ENCODE assay signal across 28 cellular contexts in the genomic region with DNA sequence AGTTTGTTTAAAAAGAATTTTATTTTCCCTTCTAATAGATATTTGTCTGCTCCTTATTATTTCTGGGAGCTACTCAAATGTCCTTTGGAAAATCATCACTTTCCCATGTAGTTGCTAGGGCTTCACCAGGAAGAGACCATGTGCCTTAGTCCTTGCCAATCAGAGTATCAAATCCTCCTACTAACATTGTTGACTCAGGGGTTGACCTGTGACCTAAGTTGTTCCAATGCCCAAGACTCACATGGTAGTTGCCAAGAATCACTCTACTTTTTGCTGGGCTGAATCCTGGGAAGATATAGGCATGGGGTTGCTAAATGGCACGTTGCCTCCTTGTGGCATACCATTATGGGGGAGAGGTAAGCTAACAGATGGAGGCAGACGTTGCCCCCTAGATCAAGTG. TPM values are rescaled to one million over a fixed set of nuclear protein-coding genes. Genes with fewer than 3 reads are reported as not detected.
"Had no signal": no experiment of that assay in that cellular context is flagged by ENCODE, and none has a peak within 500 bp of the region (broad histone marks: within the 10 kb centered on the region; RNA-seq: fewer than 3 reads in every experiment).

No MANE protein-coding gene starts in this region.

- H3K9me3 ChIP-seq: body of pancreas, left lung, tibial artery had no signal

- H3K4me3 ChIP-seq: body of pancreas, cardiac muscle cell, left lung, tibial artery had no signal

- H3K27ac ChIP-seq: body of pancreas, cardiac muscle cell, left lung, tibial artery had no signal

- H3K27me3 ChIP-seq: body of pancreas, cardiac muscle cell, tibial artery had no signal

- DNase-seq: activated CD4-positive, alpha-beta T cell treated with anti-CD3 and anti-CD28 coated beads, Interleukin-2, amount 10 ng/mL, durations not matched to agents 24 days and 14 days; activated CD8-positive, alpha-beta memory T cell treated with anti-CD3 and anti-CD28 coated beads, Interleukin-2, amount 10 ng/mL, durations not matched to agents 7 days and 5 days; activated CD8-positive, alpha-beta T cell treated with anti-CD3 and anti-CD28 coated beads for 36 hours; activated gamma-delta T cell; activated naive CD4-positive, alpha-beta T cell treated with anti-CD3 and anti-CD28 coated beads, Interleukin-2, amount 50 U/mL, for 16 hours; activated naive CD8-positive, alpha-beta T cell treated with anti-CD3 and anti-CD28 coated beads, Interleukin-2, amount 50 U/mL, for 24 hours; activated T-cell treated with anti-CD3 and anti-CD28 coated beads for 4 hours; anterior cingulate cortex; body of pancreas; cortex of kidney; erythroblast; foreskin melanocyte; immature natural killer cell; left lung; midbrain; natural killer cell; stimulated activated CD4-positive, alpha-beta T cell treated with anti-CD3 and anti-CD28 coated beads, Interleukin-4, amount 100 ng/mL, for 4 hours; stimulated activated naive CD8-positive, alpha-beta T cell treated with anti-CD3 and anti-CD28 coated beads, Interleukin-15, Interleukin-2, amounts not matched to agents 100 U/mL and 50 U/mL, for 24 hours; substantia nigra; tibial artery had no signal

- H3K4me1 ChIP-seq: body of pancreas, left lung, tibial artery had no signal

- H3K36me3 ChIP-seq: cardiac muscle cell, left lung, tibial artery had no signal

RNA-seq across cellular contexts. Expression of gene FOXD3, which starts 58.2 kb away (rescaled TPM):
- total RNA-seq: activated CD4-positive, alpha-beta T cell treated with anti-CD3 and anti-CD28 coated beads, Interleukin-2, amount 10 ng/mL, durations not matched to agents 24 days and 14 days; activated CD8-positive, alpha-beta memory T cell treated with anti-CD3 and anti-CD28 coated beads, Interleukin-2, amount 10 ng/mL, durations not matched to agents 7 days and 5 days; activated CD8-positive, alpha-beta T cell treated with anti-CD3 and anti-CD28 coated beads for 36 hours; cardiac muscle cell; cerebellum; kidney epithelial cell; left lung; lung microvascular endothelial cell; natural killer cell; osteoblast; progenitor cell of endocrine pancreas; T-helper 2 cell treated with Interferon-gamma antibody and Interleukin-4, amounts not matched to agents 100 ng/mL and 5 ng/mL, for 36 hours; ureter had no signal
- polyA plus RNA-seq: cardiac muscle cell, immature natural killer cell had no signal
